11 cellular contexts compared by ENCODE assay signal in the genomic region with DNA sequence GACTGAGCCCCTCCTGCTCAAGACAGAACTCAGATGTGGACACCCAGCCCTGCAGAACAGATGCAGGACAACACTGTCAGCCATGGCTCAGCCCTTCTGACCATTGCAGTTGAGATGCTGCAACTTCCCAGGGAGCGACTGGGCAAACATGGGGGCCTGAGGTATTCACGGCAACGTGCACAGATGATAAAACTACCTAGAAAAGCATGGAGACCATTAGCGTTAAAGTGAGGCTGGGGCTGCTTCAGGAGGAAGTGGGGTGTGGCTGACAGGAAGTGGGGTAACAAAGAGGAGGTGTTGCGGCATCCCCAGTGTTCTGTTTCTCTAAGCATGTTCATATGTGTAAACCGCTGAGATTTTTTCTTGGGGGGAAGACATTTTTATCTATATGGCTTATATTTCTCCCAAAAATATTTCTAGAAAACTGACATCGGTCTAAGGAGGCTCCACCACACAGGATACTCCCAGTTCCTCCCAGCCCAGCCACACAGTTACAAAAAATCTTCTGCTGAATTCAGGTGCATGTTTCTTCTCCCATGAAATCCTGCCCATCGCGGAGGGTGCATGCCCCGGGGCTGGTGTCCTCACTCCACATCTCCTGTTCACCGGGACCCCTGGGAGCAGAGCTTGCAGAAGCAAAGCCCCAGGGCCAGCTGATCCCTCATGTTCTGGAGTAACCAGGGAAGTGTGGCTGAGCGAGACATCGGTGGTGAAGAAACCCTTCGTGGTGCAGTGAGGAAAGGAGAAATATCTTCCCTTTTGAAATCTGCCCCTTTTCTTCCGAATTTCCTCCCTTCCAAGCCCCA. TPM values are rescaled to one million over a fixed set of nuclear protein-coding genes. Genes with fewer than 3 reads are reported as not detected.
DNase-seq lines count a peak whose midpoint lies in the region; ATAC-seq and TF ChIP-seq lines count a peak whose summit lies in the region.
"Had no signal": no experiment of that assay in that cellular context is flagged by ENCODE, and none has a peak within 500 bp of the region (broad histone marks: within the 10 kb centered on the region; RNA-seq: fewer than 3 reads in every experiment).

No MANE protein-coding gene starts in this region.

- H3K4me3 ChIP-seq in testis = no peak overlapping the region

- peaks cover 42% of the 10 kb centered on the region for H3K4me1 ChIP-seq in testis

- TF ChIP-seq POLR2A in testis (IDR thresholded peaks at IDR 0.05) = no peak

- 76 to 84% methylated on average over 15 of the region's 15 CpGs for WGBS in testis, 2 donors

- TF ChIP-seq CTCF in testis (IDR thresholded peaks at IDR 0.05) = no peak

- peak; percentile 65 for DNase-seq in activated gamma-delta T cell treated with Interleukin-2 at 50 U/mL for 16 hours
- DNase-seq in activated gamma-delta T cell (lab: John Stamatoyannopoulos, UW) = no peak
- DNase-seq in activated T-cell treated with anti-CD3 and anti-CD28 coated beads for 4 hours = peak; percentile 29
- DNase-seq in Right ventricle myocardium inferior (ENCODE audit: missing footprints) = peak; percentile 84
- DNase-seq in testis = no peak
- no peak for DNase-seq in GDM1 (lab: John Stamatoyannopoulos, UW)
- DNase-seq: amygdala, left cardiac atrium had no signal

- H3K36me3 ChIP-seq in testis (ENCODE audit: low read depth, missing control alignments) = no peaks in the 10 kb centered on the region

- intact Hi-C loops in Right ventricle myocardium inferior (cut with DNase I) (no loop called here), testis (cut with DNase I; ENCODE audit: low total_unique reads) (no loop called here)

- peak overlapping the region; percentile 63 to 84 for H3K27ac ChIP-seq in testis

- ATAC-seq in Right ventricle myocardium inferior (no peak), HG02798 (IDR thresholded peaks at IDR 0.05; ENCODE audit: poor library complexity, unreplicated experiment) (no peak), GM19452 (IDR thresholded peaks at IDR 0.05; ENCODE audit: unreplicated experiment) (no peak)

- H3K9me3 ChIP-seq in testis = no peaks in the 10 kb centered on the region

- no peaks in the 10 kb centered on the region for H3K27me3 ChIP-seq in testis

RNA-seq across cellular contexts. Expression of a gene that starts 1.1 kb away (rescaled TPM):
- total RNA-seq in Right ventricle myocardium inferior = 2.9 TPM
- 1 to 10 TPM; 2.6 to 5.1 TPM for total RNA-seq in testis
- 3.2 TPM for polyA plus RNA-seq in testis (ENCODE audit: insufficient read depth, low read depth, low replicate concordance)
- total RNA-seq: fibroblast of lung had no signal
- polyA plus RNA-seq: fibroblast of lung had no signal

RNA-seq across cellular contexts. Expression of a gene that starts 15.4 kb away (rescaled TPM):
- total RNA-seq in Right ventricle myocardium inferior (5.2 TPM), testis (10 to 100 TPM; 17.6 to 23.5 TPM)
- 2.0 TPM for polyA plus RNA-seq in testis (ENCODE audit: insufficient read depth, low read depth, low replicate concordance)

RNA-seq across cellular contexts. Expression of a gene that starts 18.5 kb away (rescaled TPM):
- 0.87 TPM for total RNA-seq in Right ventricle myocardium inferior
- 1 to 10 TPM in 1 of 2 donors, under 1 TPM in 1; 0.79 to 1.2 TPM for total RNA-seq in testis
- 2.0 TPM for polyA plus RNA-seq in testis (ENCODE audit: insufficient read depth, low read depth, low replicate concordance)
- total RNA-seq: fibroblast of lung had no signal
- polyA plus RNA-seq: fibroblast of lung had no signal

RNA-seq across cellular contexts. Expression of a gene that starts 40.9 kb away (rescaled TPM):
- total RNA-seq in Right ventricle myocardium inferior (2.8 TPM), testis (under 1 TPM in 1 of 2 donors, not detected in 1; 0.63 TPM)
- 1.4 TPM for polyA plus RNA-seq in testis (ENCODE audit: insufficient read depth, low read depth, low replicate concordance)
- total RNA-seq: fibroblast of lung had no signal
- polyA plus RNA-seq: fibroblast of lung had no signal

RNA-seq across cellular contexts. Expression of a gene that starts 58.7 kb away (rescaled TPM):
- total RNA-seq in Right ventricle myocardium inferior (not detected), testis (1 to 10 TPM; 3.7 to 7.8 TPM)
- 13.0 TPM for polyA plus RNA-seq in testis (ENCODE audit: insufficient read depth, low read depth, low replicate concordance)
- total RNA-seq: fibroblast of lung had no signal
- polyA plus RNA-seq: fibroblast of lung had no signal

Comparison
In these comparisons a context has a peak if more than half of its experiments do, and no peak if none do; other contexts are left out.
1. DNase-seq: peak in activated gamma-delta T cell treated with Interleukin-2 at 50 U/mL for 16 hours (single experiment), activated T-cell treated with anti-CD3 and anti-CD28 coated beads for 4 hours (single experiment) and Right ventricle myocardium inferior (single experiment); none in activated gamma-delta T cell (single experiment), testis (single experiment) and GDM1 (single experiment).